ENCODE assay signal across 12 cellular contexts in the genomic region with DNA sequence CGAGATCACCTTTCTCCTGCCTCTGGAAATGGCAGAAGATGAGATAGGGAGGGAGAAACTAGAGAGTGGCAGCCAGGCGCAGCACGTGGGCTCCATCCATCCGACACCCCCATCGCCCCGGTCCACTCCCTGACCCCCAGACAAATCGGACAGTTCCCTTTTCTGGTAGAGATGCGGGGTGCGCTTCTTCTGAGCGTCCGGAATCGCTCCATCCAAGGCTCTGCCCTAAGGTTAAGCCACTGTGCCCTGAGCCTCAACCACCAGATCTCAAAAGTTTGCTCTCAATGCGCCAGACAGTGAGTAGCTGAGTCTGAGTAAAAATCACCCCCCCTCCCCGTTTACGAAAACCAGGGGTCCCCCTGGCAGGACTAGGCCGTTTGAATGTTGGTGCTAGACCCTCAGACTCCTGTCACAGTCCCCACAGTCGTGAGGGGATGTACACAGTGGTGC. TPM values are rescaled to one million over a fixed set of nuclear protein-coding genes. Genes with fewer than 3 reads are reported as not detected.
DNase-seq lines count a peak whose midpoint lies in the region; ATAC-seq and TF ChIP-seq lines count a peak whose summit lies in the region.
"Had no signal": no experiment of that assay in that cellular context is flagged by ENCODE, and none has a peak within 500 bp of the region (broad histone marks: within the 10 kb centered on the region; RNA-seq: fewer than 3 reads in every experiment).

No MANE protein-coding gene starts in this region.

- H3K4me1 Mint-ChIP-seq in glutamatergic neuron (ENCODE audit: low read depth, unreplicated experiment) = peaks cover 22% of the 10 kb centered on the region

- no peak overlapping the region for H4K5ac ChIP-seq in IMR-90 (ENCODE audit: low read depth, low read length)

- peak overlapping the region; percentile 74 for H2AK5ac ChIP-seq in IMR-90 (ENCODE audit: low read depth, low read length)

- no TSS peak for BruUV-seq in IMR-90 (replicated peaks; lab: Mats Ljungman, UMichigan)

- H3K4me3 ChIP-seq in AG04449 (ENCODE audit: low read depth, low read length) (peak overlapping the region; percentile 22), IMR-90 (ENCODE audit: insufficient read depth, low read depth, low read length) (no peak overlapping the region), testis (no peak overlapping the region)

- no peak overlapping the region for H3K27ac Mint-ChIP-seq in glutamatergic neuron (ENCODE audit: unreplicated experiment)

- H3K36me3 Mint-ChIP-seq in glutamatergic neuron (ENCODE audit: unreplicated experiment) = no peaks in the 10 kb centered on the region

- peaks cover 4 to 14% of the 10 kb centered on the region in 2 experiments; a peak in 3 of 4 replicates for H3K79me1 ChIP-seq in IMR-90 (ENCODE audit: low read depth in 1 of 2, low read length in 2 of 2)

- H3K9me1 ChIP-seq in IMR-90 (ENCODE audit: insufficient read depth, low read length) = peaks cover 2% of the 10 kb centered on the region; the same call in 1 of the 2 replicates

- H3K9me3 ChIP-seq in IMR-90 (ENCODE audit: control insufficient read depth, insufficient read depth, low read length) = no peaks in the 10 kb centered on the region
- no peaks in the 10 kb centered on the region for H3K9me3 ChIP-seq in testis
- H3K9me3 ChIP-seq: spleen had no signal

- H3K36me3 ChIP-seq in IMR-90 (ENCODE audit: control insufficient read depth, insufficient read depth, low read length) = no peaks in the 10 kb centered on the region
- no peaks in the 10 kb centered on the region for H3K36me3 ChIP-seq in testis (ENCODE audit: low read depth, missing control alignments)
- H3K36me3 ChIP-seq: spleen had no signal

- H3K4me1 ChIP-seq in IMR-90 (ENCODE audit: control insufficient read depth, insufficient read depth, low read length) (peaks cover 29% of the 10 kb centered on the region), testis (peaks cover 12% of the 10 kb centered on the region)

- H3K27me3 Mint-ChIP-seq in glutamatergic neuron (ENCODE audit: unreplicated experiment) = peaks cover 37% of the 10 kb centered on the region

- H2BK15ac ChIP-seq in IMR-90 (ENCODE audit: low read depth, low read length) = no peak overlapping the region

- DNase-seq in AG04449 (ENCODE audit: low read depth, low spot score) = no peak
- no peak for DNase-seq in IMR-90
- no peak for DNase-seq in glutamatergic neuron
- peak; percentile 81 for DNase-seq in posterior vena cava (ENCODE audit: low spot score)
- no peak for DNase-seq in activated T-cell treated with anti-CD3 and anti-CD28 coated beads for 4 hours
- no peak for DNase-seq in testis
- DNase-seq in OCI-M1 (lab: John Stamatoyannopoulos, UW) = no peak
- DNase-seq in SHP77 (lab: John Stamatoyannopoulos, UW) = no peak
- DNase-seq: activated CD4-positive, alpha-beta T cell treated with anti-CD3 and anti-CD28 coated beads for 4 hours; activated T-cell treated with anti-CD3 and anti-CD28 coated beads, Interleukin-2, amount 50 U/mL, for 48 hours; anterior cingulate cortex; spleen had no signal

- no peak for TF ChIP-seq RAD21 in IMR-90 (IDR thresholded peaks at IDR 0.05; ENCODE audit: low read length)

- H3K27me3 ChIP-seq in IMR-90 (ENCODE audit: control insufficient read depth, insufficient read depth, low read length) (no peaks in the 10 kb centered on the region), testis (no peaks in the 10 kb centered on the region)

- no peak overlapping the region for H2AK9ac ChIP-seq in IMR-90 (replicated peaks; ENCODE audit: low read depth, low read length, poor library complexity)

- no peak overlapping the region for H4K91ac ChIP-seq in IMR-90 (ENCODE audit: insufficient read depth, low read depth, low read length)

- H3K14ac ChIP-seq in IMR-90 (replicated peaks; ENCODE audit: low read depth, low read length) = no peak overlapping the region; the same call in 1 of the 2 replicates

- TF ChIP-seq POLR2A in IMR-90 (IDR thresholded peaks at IDR 0.05; ENCODE audit: low read depth, low read length) (no peak), testis (IDR thresholded peaks at IDR 0.05) (no peak)

- H3K56ac ChIP-seq in IMR-90 (ENCODE audit: extremely low read depth, insufficient read depth, low read length) = no peak overlapping the region

- no peaks in the 10 kb centered on the region for H4K20me1 ChIP-seq in IMR-90 (ENCODE audit: insufficient read depth, low read length)

- no peak overlapping the region; the same call in 1 of the 2 replicates for H3K18ac ChIP-seq in IMR-90 (ENCODE audit: low read depth, low read length)

- H3K27ac ChIP-seq in IMR-90 (ENCODE audit: insufficient read depth, low read length) (no peak overlapping the region), testis (no peak overlapping the region)
- H3K27ac ChIP-seq: spleen had no signal

- no peak for TF ChIP-seq CTCF in AG04449 (IDR thresholded peaks at IDR 0.05; ENCODE audit: insufficient read depth, low read length, missing control alignments)
- TF ChIP-seq CTCF in IMR-90 (conservative IDR thresholded peaks at IDR 0.05; ENCODE audit: low read depth, low read length) = no peak
- TF ChIP-seq CTCF in glutamatergic neuron (IDR thresholded peaks at IDR 0.05; ENCODE audit: partially characterized antibody, unreplicated experiment) = no peak
- no peak for TF ChIP-seq CTCF in testis (IDR thresholded peaks at IDR 0.05)

- dilution Hi-C loops in IMR-90 (cut with HindIII; ENCODE audit: low sequenced_read_pairs, unreplicated experiment) = no loop called here

- peak overlapping the region; percentile 25; the same call in 1 of the 2 replicates for H3K4ac ChIP-seq in IMR-90 (ENCODE audit: low read depth, low read length)

- no peak overlapping the region for H3K4me2 ChIP-seq in IMR-90 (ENCODE audit: low read depth, low read length)

- peaks cover 12% of the 10 kb centered on the region for H3K9me3 Mint-ChIP-seq in glutamatergic neuron (ENCODE audit: unreplicated experiment)

- intact Hi-C loops in IMR-90 (cut with micrococcal nuclease) (no loop called here), posterior vena cava (cut with DNase I) (loop anchor here (5.0 to 10.0 kb wide), 2 partner anchors 109 to 111 kb away; no protein-coding TSS in a partner anchor), testis (cut with DNase I; ENCODE audit: low total_unique reads) (no loop called here)

- H4K8ac ChIP-seq in IMR-90 (ENCODE audit: low read depth in 2 of 2, low read length in 2 of 2) = peak overlapping the region; percentile 45 to 48; a peak in 2 of 4 replicates

- 69% methylated on average over 10 of the region's 17 CpGs; no CpG with 5 or more reads in 1 of the 2 experiments for WGBS in IMR-90 (ENCODE audit: extremely low coverage in 2 of 2, insufficient read length in 1 of 2), 2 experiments
- WGBS in testis, 2 donors = 46 to 52% methylated on average over 17 of the region's 17 CpGs

- H3K9ac ChIP-seq in IMR-90 (ENCODE audit: low read depth, low read length) = no peak overlapping the region

- no peak for ATAC-seq in IMR-90 (ENCODE audit: low read depth)

- H3K4me3 Mint-ChIP-seq in glutamatergic neuron (ENCODE audit: unreplicated experiment) = peak overlapping the region; percentile 20

- H2AFZ ChIP-seq in IMR-90 (replicated peaks; ENCODE audit: low read length, poor library complexity) = peak overlapping the region; percentile 39

- 0 out of 2 replicates have a peak overlapping the region, but pooled peaks have one; percentile 8 for H2BK20ac ChIP-seq in IMR-90 (ENCODE audit: low read depth, low read length)

- POLR2A ChIA-PET in AG04449 (lab: Yijun Ruan, JAX) (interaction anchor here (1.3 to 2.6 kb wide), 2 partner anchors 151 to 231 kb away, joined by 3 to 11 read pairs; no protein-coding TSS in a partner anchor), IMR-90 (lab: Charles Lee; ENCODE audit: unreplicated experiment) (interaction anchor here (0.6 kb wide), 2 partner anchors 119 to 135 kb away, joined by 3 to 14 read pairs; no protein-coding TSS in a partner anchor)

- H2BK120ac ChIP-seq in IMR-90 (ENCODE audit: low read depth, low read length) = peak overlapping the region; percentile 67; the same call in 1 of the 2 replicates

- in situ Hi-C loops in IMR-90 (cut with MboI; ENCODE audit: low sequenced_read_pairs) = loop anchor here (10.0 to 25.0 kb wide), 3 partner anchors 171 to 1224 kb away; partner anchors contain the start of gene PSMD7

- peak overlapping the region; percentile 37; the same call in 1 of the 2 replicates for H3K23ac ChIP-seq in IMR-90 (ENCODE audit: low read depth, low read length)

- CTCF ChIA-PET in AG04449 (lab: Yijun Ruan, JAX) = interaction anchor here (1.3 to 2.0 kb wide), 3 partner anchors 13 to 231 kb away, joined by 4 to 6 read pairs (median 5); no protein-coding TSS in a partner anchor
- CTCF ChIA-PET in IMR-90 (lab: Yijun Ruan, JAX) = no interaction called here

- H2BK5ac ChIP-seq in IMR-90 (ENCODE audit: low read depth, low read length, poor library complexity, severe bottlenecking) = no peak overlapping the region

TF ChIP-seq in IMR-90, 13 proteins besides CTCF, POLR2A, EP300 and RAD21:
- TF ChIP-seq, protein P1, sequence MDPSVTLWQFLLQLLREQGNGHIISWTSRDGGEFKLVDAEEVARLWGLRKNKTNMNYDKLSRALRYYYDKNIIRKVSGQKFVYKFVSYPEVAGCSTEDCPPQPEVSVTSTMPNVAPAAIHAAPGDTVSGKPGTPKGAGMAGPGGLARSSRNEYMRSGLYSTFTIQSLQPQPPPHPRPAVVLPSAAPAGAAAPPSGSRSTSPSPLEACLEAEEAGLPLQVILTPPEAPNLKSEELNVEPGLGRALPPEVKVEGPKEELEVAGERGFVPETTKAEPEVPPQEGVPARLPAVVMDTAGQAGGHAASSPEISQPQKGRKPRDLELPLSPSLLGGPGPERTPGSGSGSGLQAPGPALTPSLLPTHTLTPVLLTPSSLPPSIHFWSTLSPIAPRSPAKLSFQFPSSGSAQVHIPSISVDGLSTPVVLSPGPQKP (IDR thresholded peaks at IDR 0.05; ENCODE audit: borderline replicate concordance, low read depth, low read length) = no peak
- TF ChIP-seq RCOR1 (IDR thresholded peaks at IDR 0.05; ENCODE audit: insufficient replicate concordance, low read length) (no peak), CHD1 (IDR thresholded peaks at IDR 0.05; ENCODE audit: low read depth, low read length) (no peak)

RNA-seq across cellular contexts. Expression of gene ZFHX3, which starts 15.4 kb away (rescaled TPM):
- total RNA-seq in IMR-90 (2012; rRNA removed) = 1.4 and 2.2 TPM in 2 replicates
- polyA plus RNA-seq in IMR-90 (2012; rRNA removed) = 1.7 and 2.0 TPM in 2 replicates
- 0.78 and 1.1 TPM in 2 replicates for polyA plus RNA-seq in IMR-90 (2012; cell fraction: cytosol; rRNA removed)
- polyA plus RNA-seq in IMR-90 (2012; cell fraction: nucleus; rRNA removed; ENCODE audit: low replicate concordance) = 1.9 and 2.8 TPM in 2 replicates
- 6.8 TPM for total RNA-seq in glutamatergic neuron (ENCODE audit: unreplicated experiment)
- 10 to 100 TPM; 40.8 to 43.7 TPM for total RNA-seq in posterior vena cava
- 10 to 100 TPM; 15.7 to 19.9 TPM for total RNA-seq in testis
- 3.3 TPM for polyA plus RNA-seq in testis (ENCODE audit: insufficient read depth, low read depth, low replicate concordance)

Comparison
In these comparisons a context has a peak if more than half of its experiments do, and no peak if none do; other contexts are left out.
1. intact Hi-C loops: an anchor here in posterior vena cava (5.0 to 10.0 kb wide); none called in IMR-90 and testis.